Comparison of ENCODE assay signal across 19 cellular contexts in the genomic region with DNA sequence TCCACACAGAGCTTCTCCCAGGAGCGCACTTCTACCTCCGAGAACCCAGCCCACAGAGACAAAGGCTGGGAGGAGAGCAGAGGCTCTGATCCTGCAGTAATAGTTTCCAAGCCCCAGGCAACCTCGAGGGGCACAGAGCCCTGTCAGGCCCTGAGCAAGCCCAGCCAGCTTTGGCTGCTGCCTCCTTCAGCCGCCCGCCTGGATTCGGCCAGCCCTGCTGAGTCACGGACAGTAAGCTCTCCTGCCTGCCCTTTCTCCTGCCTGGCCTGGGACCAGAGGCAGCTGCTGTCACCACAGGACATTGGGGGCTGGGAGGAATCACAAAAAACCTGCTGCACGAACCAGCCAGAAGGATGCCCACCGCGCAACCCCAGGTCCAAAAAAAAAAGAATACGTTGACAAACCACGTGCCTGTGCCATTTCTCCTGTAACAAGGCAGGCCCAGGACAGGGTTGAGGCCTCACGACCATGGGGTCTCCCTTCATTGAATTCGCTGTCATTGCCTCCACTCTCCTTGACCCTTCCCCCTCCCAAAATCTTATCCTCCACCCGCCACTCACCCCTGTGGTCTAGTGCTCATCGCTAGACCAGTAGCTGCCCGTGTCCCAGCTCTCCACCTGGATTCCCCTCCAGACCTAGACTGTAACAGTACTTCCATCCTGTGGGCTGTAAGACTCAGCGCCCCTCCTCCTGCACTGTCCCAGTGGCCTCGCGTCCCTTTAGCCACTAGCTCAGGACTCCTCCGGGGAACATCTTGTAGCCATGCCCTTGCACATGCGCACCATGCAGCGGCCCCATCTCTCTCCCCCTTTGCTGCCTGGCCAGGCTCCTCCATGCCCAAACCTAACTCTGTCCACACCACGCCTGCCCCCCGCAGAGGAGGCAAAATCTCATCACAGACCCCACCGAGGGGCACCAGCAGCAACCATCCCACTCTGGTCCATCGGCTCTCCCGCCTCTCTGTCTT. TPM values are rescaled to one million over a fixed set of nuclear protein-coding genes. Genes with fewer than 3 reads are reported as not detected.
DNase-seq lines count a peak whose midpoint lies in the region; ATAC-seq and TF ChIP-seq lines count a peak whose summit lies in the region.
"Had no signal": no experiment of that assay in that cellular context is flagged by ENCODE, and none has a peak within 500 bp of the region (broad histone marks: within the 10 kb centered on the region; RNA-seq: fewer than 3 reads in every experiment).

No MANE protein-coding gene starts in this region.

- H3K9me3 ChIP-seq in GM23248 (ENCODE audit: low read depth) (no peaks in the 10 kb centered on the region), RWPE2 (ENCODE audit: severe bottlenecking) (no peaks in the 10 kb centered on the region), gastrocnemius medialis (peaks cover 0 to 4% (median 0%) of the 10 kb centered on the region in 3 donors)

- no peak overlapping the region for H3K27ac ChIP-seq in GM23248
- H3K27ac ChIP-seq in RWPE2 (ENCODE audit: poor library complexity, severe bottlenecking) = no peak overlapping the region
- no peak overlapping the region for H3K27ac ChIP-seq in gastrocnemius medialis
- H3K27ac ChIP-seq: C4-2B had no signal

- WGBS in GM23248 (ENCODE audit: low coverage in 1 of 2, low lambda C conversion rate in 2 of 2, missing lambda C conversion rate in 2 of 2), 2 experiments = 48 to 56% methylated on average over 28 of the region's 28 CpGs

- ATAC-seq in RWPE2 (ENCODE audit: low read depth) = no peak
- ATAC-seq in gastrocnemius medialis = peak; percentile 41 to 79
- ATAC-seq in HG03442 (IDR thresholded peaks at IDR 0.05; ENCODE audit: unreplicated experiment) = no peak
- ATAC-seq in GM19395 (IDR thresholded peaks at IDR 0.05; ENCODE audit: unreplicated experiment) = no peak
- ATAC-seq: activated CD4-positive, CD25-positive, alpha-beta regulatory T cell treated with anti-CD3 and anti-CD28 coated beads, Interleukin-2, amount 50 U/mL, for 24 hours had no signal

- intact Hi-C loops in gastrocnemius medialis (cut with DNase I; ENCODE audit: low total_unique reads) = no loop called here

- H3K4me1 ChIP-seq in GM23248 (ENCODE audit: insufficient read depth) (no peaks in the 10 kb centered on the region), RWPE2 (ENCODE audit: insufficient read depth, poor library complexity, severe bottlenecking) (no peaks in the 10 kb centered on the region), gastrocnemius medialis (peaks cover 0 to 6% of the 10 kb centered on the region in 2 donors)

- no peak overlapping the region for H2AFZ ChIP-seq in GM23248

- TF ChIP-seq POLR2A in gastrocnemius medialis (IDR thresholded peaks at IDR 0.05) = no peak

- H3K27me3 ChIP-seq in GM23248 (replicated peaks; ENCODE audit: insufficient read depth) (peaks cover 27% of the 10 kb centered on the region; the same call in 1 of the 2 replicates), RWPE2 (ENCODE audit: insufficient read depth, poor library complexity, severe bottlenecking) (no peaks in the 10 kb centered on the region), gastrocnemius medialis (peaks cover 0 to 3% (median 0%) of the 10 kb centered on the region in 3 donors)

- no peaks in the 10 kb centered on the region for H4K20me1 ChIP-seq in GM23248 (ENCODE audit: insufficient read depth)

- DNase-seq in GM23248 (peak; percentile 68), RWPE2 (ENCODE audit: low spot score) (peak; percentile 62), islet precursor cell (peak; percentile 90), gastrocnemius medialis (peak in 1 of 2 donors; percentile 30), MV-4-11 (lab: John Stamatoyannopoulos, UW) (no peak), Kasumi-1 (lab: John Stamatoyannopoulos, UW) (no peak)
- DNase-seq: activated CD8-positive, alpha-beta memory T cell treated with anti-CD3 and anti-CD28 coated beads, Interleukin-2, amount 50 U/mL, for 48 hours; DND-41; NCI-H2081 treated with DMSO at 0.1 percent for 48 hours; NCI-H82; RPMI8226 had no signal

- in situ Hi-C loops in GM23248 (cut with MboI) (no loop called here), gastrocnemius medialis (cut with MboI; ENCODE audit: low sequenced_read_pairs in 4 of 4) (no loop called here)

- H3K9me2 ChIP-seq in GM23248 (ENCODE audit: insufficient read depth) = no peaks in the 10 kb centered on the region

- H3F3A ChIP-seq in GM23248 (ENCODE audit: insufficient read depth) = no peaks in the 10 kb centered on the region

- H3K4me2 ChIP-seq in GM23248 (ENCODE audit: unreplicated experiment) = no peak overlapping the region

- H3K9ac ChIP-seq in GM23248 = no peak overlapping the region

- H3K4me3 ChIP-seq in GM23248 = no peak overlapping the region
- H3K4me3 ChIP-seq in RWPE2 (ENCODE audit: severe bottlenecking) = no peak overlapping the region
- H3K4me3 ChIP-seq in gastrocnemius medialis = no peak overlapping the region

- H3K36me3 ChIP-seq in GM23248 (ENCODE audit: low read depth) (no peaks in the 10 kb centered on the region), RWPE2 (ENCODE audit: low read depth) (no peaks in the 10 kb centered on the region), gastrocnemius medialis (no peaks in the 10 kb centered on the region)

- TF ChIP-seq CTCF in RWPE2 (IDR thresholded peaks at IDR 0.05; ENCODE audit: poor library complexity, severe bottlenecking) (no peak), gastrocnemius medialis (IDR thresholded peaks at IDR 0.05 in 4 of 5, conservative IDR thresholded peaks at IDR 0.05 in 1 of 5) (no peak)

- H3K79me2 ChIP-seq in GM23248 (ENCODE audit: insufficient read depth) = no peaks in the 10 kb centered on the region

RNA-seq across cellular contexts. Expression of a gene that starts 7.4 kb away (rescaled TPM):
- total RNA-seq in GM23248 (2014; rRNA removed; shearing (Covaris generic)) = not detected in 2 replicates
- not detected in 2 replicates for polyA plus RNA-seq in GM23248 (2016; fragmentation: Nextera tagmentation; extraction: Ambion mirVana)
- not detected for total RNA-seq in gastrocnemius medialis
- total RNA-seq: activated naive CD8-positive, alpha-beta T cell treated with anti-CD3 and anti-CD28 coated beads, Interleukin-2, amount 10 ng/mL, durations not matched to agents 7 days and 5 days; glomerular endothelial cell; progenitor cell of endocrine pancreas; T-helper 1 cell treated with Interleukin-12 subunit alpha and Interleukin-12 subunit beta and Interleukin-4 antibody, amounts not matched to agents 30 ng/mL and 1 ng/mL, for 36 hours had no signal

RNA-seq across cellular contexts. Expression of a gene that starts 27.8 kb away (rescaled TPM):
- not detected in 2 replicates for total RNA-seq in GM23248 (2014; rRNA removed; shearing (Covaris generic))
- not detected in 2 replicates for polyA plus RNA-seq in GM23248 (2016; fragmentation: Nextera tagmentation; extraction: Ambion mirVana)
- total RNA-seq in gastrocnemius medialis = not detected
- total RNA-seq: activated naive CD8-positive, alpha-beta T cell treated with anti-CD3 and anti-CD28 coated beads, Interleukin-2, amount 10 ng/mL, durations not matched to agents 7 days and 5 days; glomerular endothelial cell; progenitor cell of endocrine pancreas; T-helper 1 cell treated with Interleukin-12 subunit alpha and Interleukin-12 subunit beta and Interleukin-4 antibody, amounts not matched to agents 30 ng/mL and 1 ng/mL, for 36 hours had no signal

Comparison
In these comparisons a context has a peak if more than half of its experiments do, and no peak if none do; other contexts are left out.
1. DNase-seq: peak in GM23248 (single experiment), RWPE2 (single experiment) and islet precursor cell (single experiment); none in MV-4-11 (single experiment) and Kasumi-1 (0 of 2).
2. ATAC-seq: peak in gastrocnemius medialis (2 of 2); none in RWPE2 (single experiment), HG03442 (single experiment) and GM19395 (single experiment).